In genomic region chr6:158850807-158851115, GRCh38 we compare ENCODE assay signal across 13 cellular contexts. TPM values are rescaled to one million over a fixed set of nuclear protein-coding genes. Genes with fewer than 3 reads are reported as not detected.
DNase-seq lines count a peak whose midpoint lies in the region; ATAC-seq and TF ChIP-seq lines count a peak whose summit lies in the region.
"Had no signal": no experiment of that assay in that cellular context is flagged by ENCODE, and none has a peak within 500 bp of the region (broad histone marks: within the 10 kb centered on the region; RNA-seq: fewer than 3 reads in every experiment).

No MANE protein-coding gene starts in this region.

- DNase-seq in GM23248 (peak; percentile 78), SJSA1 (ENCODE audit: low read depth in 1 of 2, low spot score in 2 of 2) (no peak), fibroblast of mammary gland (ENCODE audit: low read depth) (peak; percentile 47), uterus (no peak), NCI-H446 (lab: John Stamatoyannopoulos, UW) (no peak)
- DNase-seq: activated CD4-positive, CD25-positive, alpha-beta regulatory T cell treated with anti-CD3 and anti-CD28 coated beads, Interleukin-2, amount 50 U/mL, for 72 hours; NCI-H1694; SHP77 treated with DMSO at 0.1 percent for 48 hours; stimulated activated CD4-positive, alpha-beta T cell treated with anti-CD3 and anti-CD28 coated beads, Interleukin-4, amount 100 ng/mL, for 1 hour had no signal

- no peaks in the 10 kb centered on the region for H3K36me3 ChIP-seq in GM23248 (ENCODE audit: low read depth)
- H3K36me3 ChIP-seq in SJSA1: no peaks in the 10 kb centered on the region
- no peaks in the 10 kb centered on the region for H3K36me3 ChIP-seq in rectal smooth muscle tissue (ENCODE audit: control insufficient read depth, insufficient read depth, low read length)
- no peaks in the 10 kb centered on the region for H3K36me3 ChIP-seq in uterus
- H3K36me3 ChIP-seq: thoracic aorta had no signal

- H3K79me2 ChIP-seq in GM23248 (ENCODE audit: insufficient read depth): no peaks in the 10 kb centered on the region

- TF ChIP-seq POLR2A in uterus (IDR thresholded peaks at IDR 0.05): no peak

- TF ChIP-seq CTCF in fibroblast of mammary gland (conservative IDR thresholded peaks at IDR 0.05; ENCODE audit: control insufficient read depth, insufficient read depth, low read depth, low read length) (no peak), uterus (IDR thresholded peaks at IDR 0.05) (no peak)

- peaks cover 24% of the 10 kb centered on the region for H3F3A ChIP-seq in GM23248 (ENCODE audit: insufficient read depth)

- no peaks in the 10 kb centered on the region for H4K20me1 ChIP-seq in GM23248 (ENCODE audit: insufficient read depth)

- no peak overlapping the region for H2AFZ ChIP-seq in GM23248

- H3K27ac ChIP-seq in GM23248 (peak overlapping the region; percentile 99), SJSA1 (peak overlapping the region; percentile 99), rectal smooth muscle tissue (ENCODE audit: low read depth, low read length) (peak overlapping the region; percentile 48), uterus (no peak overlapping the region)
- H3K27ac ChIP-seq: thoracic aorta had no signal

- ATAC-seq in GM18498 (IDR thresholded peaks at IDR 0.05; ENCODE audit: unreplicated experiment) (no peak), GM21717 (IDR thresholded peaks at IDR 0.05; ENCODE audit: unreplicated experiment) (no peak)

- H3K4me1 ChIP-seq in GM23248 (ENCODE audit: insufficient read depth): peaks cover 42% of the 10 kb centered on the region
- peaks cover 59% of the 10 kb centered on the region for H3K4me1 ChIP-seq in SJSA1 (replicated peaks)
- H3K4me1 ChIP-seq in rectal smooth muscle tissue (ENCODE audit: control insufficient read depth, insufficient read depth, low read length): peaks cover 22% of the 10 kb centered on the region
- no peaks in the 10 kb centered on the region for H3K4me1 ChIP-seq in uterus

- in situ Hi-C loops in GM23248 (cut with MboI): no loop called here

- H3K9me3 ChIP-seq in GM23248 (ENCODE audit: low read depth) (no peaks in the 10 kb centered on the region), SJSA1 (replicated peaks) (no peaks in the 10 kb centered on the region), uterus (no peaks in the 10 kb centered on the region)
- H3K9me3 ChIP-seq: thoracic aorta had no signal

- peak overlapping the region; percentile 53; the same call in 1 of the 2 replicates for H3K4me3 ChIP-seq in GM23248
- H3K4me3 ChIP-seq in SJSA1: no peak overlapping the region
- no peak overlapping the region for H3K4me3 ChIP-seq in fibroblast of mammary gland (ENCODE audit: control insufficient read depth, low read depth, low read length)
- no peak overlapping the region for H3K4me3 ChIP-seq in rectal smooth muscle tissue (ENCODE audit: low read length)
- no peak overlapping the region for H3K4me3 ChIP-seq in uterus
- H3K4me3 ChIP-seq: thoracic aorta had no signal

- intact Hi-C loops in uterus (cut with DNase I; ENCODE audit: low total_unique reads): no loop called here

- no peaks in the 10 kb centered on the region for H3K27me3 ChIP-seq in GM23248 (replicated peaks; ENCODE audit: insufficient read depth)
- H3K27me3 ChIP-seq in SJSA1 (replicated peaks): no peaks in the 10 kb centered on the region
- no peaks in the 10 kb centered on the region for H3K27me3 ChIP-seq in rectal smooth muscle tissue (ENCODE audit: control insufficient read depth, insufficient read depth, low read length)
- H3K27me3 ChIP-seq in uterus: no peaks in the 10 kb centered on the region

- H3K9ac ChIP-seq in GM23248 (peak overlapping the region; percentile 92), rectal smooth muscle tissue (ENCODE audit: low read length) (no peak overlapping the region)

- H3K9me2 ChIP-seq in GM23248 (ENCODE audit: insufficient read depth): no peaks in the 10 kb centered on the region

- H3K4me2 ChIP-seq in GM23248 (ENCODE audit: unreplicated experiment): peak overlapping the region; percentile 83

RNA-seq across cellular contexts. Expression of gene EZR, which starts 31.6 kb away (rescaled TPM):
- total RNA-seq in GM23248 (2014; rRNA removed; shearing (Covaris generic)): 52.4 and 59.4 TPM in 2 replicates
- polyA plus RNA-seq in GM23248 (2016; fragmentation: Nextera tagmentation; extraction: Ambion mirVana): 65.2 and 66.8 TPM in 2 replicates
- 202 and 246 TPM in 2 replicates for total RNA-seq in SJSA1 (2014; rRNA removed; shearing (Covaris generic))
- 10 to 100 TPM; 27.4 to 94.0 (median 59.3) TPM for total RNA-seq in uterus

Comparison
In these comparisons a context has a peak if more than half of its experiments do, and no peak if none do; other contexts are left out.
1. DNase-seq: peak in GM23248 (single experiment) and fibroblast of mammary gland (single experiment); none in SJSA1 (0 of 2), uterus (0 of 2) and NCI-H446 (0 of 2).
2. H3K27ac ChIP-seq: peak in GM23248 (single experiment), SJSA1 (single experiment) and rectal smooth muscle tissue (single experiment); none in uterus (0 of 2).